Comparison of ENCODE assay signal across 1 cellular context in the genomic region with DNA sequence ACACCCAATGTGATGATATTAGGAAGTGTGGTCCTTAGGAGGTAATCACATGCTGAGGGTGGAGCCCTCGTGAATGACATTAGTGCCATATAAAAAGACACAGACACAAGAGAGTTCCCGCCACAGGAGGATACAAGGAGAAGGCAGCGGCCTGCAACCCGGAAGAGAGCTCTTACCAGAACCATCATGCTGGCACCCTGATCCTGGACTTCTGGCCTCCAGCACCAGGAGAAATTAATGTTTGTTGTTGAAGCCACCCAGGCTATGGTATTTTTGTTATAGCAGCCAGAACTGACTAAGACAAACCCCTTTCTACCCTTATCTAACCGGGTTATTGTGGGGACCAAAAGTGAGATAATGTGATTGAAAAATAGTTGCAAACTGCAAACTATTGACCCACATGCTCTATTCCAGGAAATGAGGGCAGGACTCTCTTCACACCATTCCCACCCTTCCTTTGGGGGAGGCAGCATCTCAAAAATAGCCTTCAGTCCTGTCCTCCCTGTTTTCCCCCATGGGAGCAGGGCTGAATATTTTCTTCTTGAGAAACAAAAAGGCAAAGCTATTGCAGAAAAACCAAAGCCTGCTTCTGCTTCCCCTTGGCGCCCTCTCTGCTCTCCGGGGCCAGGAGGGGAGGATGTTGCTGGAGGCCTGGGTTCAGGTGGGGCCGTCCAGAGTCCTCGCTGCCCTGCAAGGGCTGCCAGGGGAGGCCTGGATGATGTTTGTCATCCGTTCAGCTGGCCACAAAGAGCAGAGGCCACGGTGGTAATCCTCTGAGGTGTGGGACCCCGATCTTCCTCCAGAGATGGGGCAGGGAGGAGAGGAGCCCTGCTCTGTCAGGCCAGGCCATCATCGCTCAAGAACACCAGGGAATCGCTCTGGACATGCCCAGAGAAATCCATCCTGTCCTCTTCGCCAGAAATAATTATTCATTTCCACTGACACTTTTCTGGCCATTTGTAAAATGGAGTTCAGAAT.
TF ChIP-seq lines count a peak whose summit lies in the region.

No MANE protein-coding gene starts in this region.

TF ChIP-seq in K562, 482 proteins besides CTCF, POLR2A, EP300 and RAD21 (continued from another document):
- TF ChIP-seq, protein P1, sequence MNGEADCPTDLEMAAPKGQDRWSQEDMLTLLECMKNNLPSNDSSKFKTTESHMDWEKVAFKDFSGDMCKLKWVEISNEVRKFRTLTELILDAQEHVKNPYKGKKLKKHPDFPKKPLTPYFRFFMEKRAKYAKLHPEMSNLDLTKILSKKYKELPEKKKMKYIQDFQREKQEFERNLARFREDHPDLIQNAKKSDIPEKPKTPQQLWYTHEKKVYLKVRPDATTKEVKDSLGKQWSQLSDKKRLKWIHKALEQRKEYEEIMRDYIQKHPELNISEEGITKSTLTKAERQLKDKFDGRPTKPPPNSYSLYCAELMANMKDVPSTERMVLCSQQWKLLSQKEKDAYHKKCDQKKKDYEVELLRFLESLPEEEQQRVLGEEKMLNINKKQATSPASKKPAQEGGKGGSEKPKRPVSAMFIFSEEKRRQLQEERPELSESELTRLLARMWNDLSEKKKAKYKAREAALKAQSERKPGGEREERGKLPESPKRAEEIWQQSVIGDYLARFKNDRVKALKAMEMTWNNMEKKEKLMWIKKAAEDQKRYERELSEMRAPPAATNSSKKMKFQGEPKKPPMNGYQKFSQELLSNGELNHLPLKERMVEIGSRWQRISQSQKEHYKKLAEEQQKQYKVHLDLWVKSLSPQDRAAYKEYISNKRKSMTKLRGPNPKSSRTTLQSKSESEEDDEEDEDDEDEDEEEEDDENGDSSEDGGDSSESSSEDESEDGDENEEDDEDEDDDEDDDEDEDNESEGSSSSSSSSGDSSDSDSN (IDR thresholded peaks at IDR 0.05; ENCODE audit: borderline replicate concordance in 1 of 2, low read depth in 2 of 2, low read length in 2 of 2) = no peak
- TF ChIP-seq PYGO2 (tag; IDR thresholded peaks at IDR 0.05) (no peak), TCFL5 (CRISPR knock-in tag; conservative IDR thresholded peaks at IDR 0.05) (no peak)
